1 cellular context compared by ENCODE assay signal in genomic region chr9:33782395-33783152, GRCh38.
TF ChIP-seq lines count a peak whose summit lies in the region.

No MANE protein-coding gene starts in this region.

TF ChIP-seq in K562, 482 proteins besides CTCF, POLR2A, EP300 and RAD21:
- TF ChIP-seq DMBX1 (CRISPR knock-in tag; IDR thresholded peaks at IDR 0.05; ENCODE audit: borderline replicate concordance) (no peak), CXXC5 (CRISPR knock-in tag; IDR thresholded peaks at IDR 0.05) (no peak), PATZ1 (CRISPR knock-in tag; IDR thresholded peaks at IDR 0.05; ENCODE audit: borderline replicate concordance) (no peak), ZZZ3 (IDR thresholded peaks at IDR 0.05) (no peak), ATF3 (IDR thresholded peaks at IDR 0.05) (no peak), ATF3 (CRISPR knock-in tag; conservative IDR thresholded peaks at IDR 0.05) (no peak), RFX1 (IDR thresholded peaks at IDR 0.05) (no peak), HOMEZ (CRISPR knock-in tag; IDR thresholded peaks at IDR 0.05) (no peak), AFF1 (IDR thresholded peaks at IDR 0.05; ENCODE audit: low read depth in 1 of 2, partially characterized antibody in 2 of 2) (no peak), ZNF644 (tag; IDR thresholded peaks at IDR 0.05; ENCODE audit: low read depth) (no peak), SRSF7 (optimal IDR thresholded peaks at IDR 0.05; ENCODE audit: low read depth, low read length) (no peak), EWSR1 (IDR thresholded peaks at IDR 0.05; ENCODE audit: borderline replicate concordance, low read depth, partially characterized antibody) (no peak), NR2F6 (CRISPR knock-in tag; IDR thresholded peaks at IDR 0.05) (no peak), ZNF274 (IDR thresholded peaks at IDR 0.05; ENCODE audit: borderline replicate concordance, low read depth, low read length) (no peak), GABPA (tag; conservative IDR thresholded peaks at IDR 0.05; ENCODE audit: low read depth) (peak; percentile 44; the same call in 1 of the 2 replicates), ZBTB1 (CRISPR knock-in tag; IDR thresholded peaks at IDR 0.05; ENCODE audit: borderline replicate concordance, low read depth) (no peak), ETV6 (IDR thresholded peaks at IDR 0.05; ENCODE audit: borderline replicate concordance in 1 of 2, low read depth in 2 of 2, low read length in 1 of 2) (no peak), ETV6 (CRISPR knock-in tag; IDR thresholded peaks at IDR 0.05; ENCODE audit: borderline replicate concordance) (no peak), SMARCA4 (IDR thresholded peaks at IDR 0.05) (no peak), NFE2 (IDR thresholded peaks at IDR 0.05; ENCODE audit: low read depth) (no peak), CEBPG (CRISPR knock-in tag; IDR thresholded peaks at IDR 0.05) (no peak), CEBPG (tag; conservative IDR thresholded peaks at IDR 0.05 in 1 of 2, IDR thresholded peaks at IDR 0.05 in 1 of 2) (peak in 1 of 2 experiments; percentile 70; a peak in 2 of 4 replicates), POLR2AphosphoS2 (IDR thresholded peaks at IDR 0.05; ENCODE audit: low read length) (no peak), ZNF79 (CRISPR knock-in tag; IDR thresholded peaks at IDR 0.05; ENCODE audit: low read depth) (no peak), ZNF766 (CRISPR knock-in tag; conservative IDR thresholded peaks at IDR 0.05) (no peak), MEIS2 (IDR thresholded peaks at IDR 0.05; ENCODE audit: partially characterized antibody) (peak; percentile 5), ZNF445 (CRISPR knock-in tag; IDR thresholded peaks at IDR 0.05; ENCODE audit: low read depth) (no peak), TGIF2 (CRISPR knock-in tag; IDR thresholded peaks at IDR 0.05) (no peak), PURB (CRISPR knock-in tag; IDR thresholded peaks at IDR 0.05; ENCODE audit: low read depth) (no peak), HDGF (IDR thresholded peaks at IDR 0.05) (no peak), CEBPB (tag; IDR thresholded peaks at IDR 0.05) (peak; percentile 63), ZBTB40 (IDR thresholded peaks at IDR 0.05) (no peak), ZBTB40 (CRISPR knock-in tag; IDR thresholded peaks at IDR 0.05) (no peak), RNF2 (IDR thresholded peaks at IDR 0.05) (no peak)
- TF ChIP-seq, protein P1, sequence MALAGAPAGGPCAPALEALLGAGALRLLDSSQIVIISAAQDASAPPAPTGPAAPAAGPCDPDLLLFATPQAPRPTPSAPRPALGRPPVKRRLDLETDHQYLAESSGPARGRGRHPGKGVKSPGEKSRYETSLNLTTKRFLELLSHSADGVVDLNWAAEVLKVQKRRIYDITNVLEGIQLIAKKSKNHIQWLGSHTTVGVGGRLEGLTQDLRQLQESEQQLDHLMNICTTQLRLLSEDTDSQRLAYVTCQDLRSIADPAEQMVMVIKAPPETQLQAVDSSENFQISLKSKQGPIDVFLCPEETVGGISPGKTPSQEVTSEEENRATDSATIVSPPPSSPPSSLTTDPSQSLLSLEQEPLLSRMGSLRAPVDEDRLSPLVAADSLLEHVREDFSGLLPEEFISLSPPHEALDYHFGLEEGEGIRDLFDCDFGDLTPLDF (CRISPR knock-in tag; IDR thresholded peaks at IDR 0.05) = no peak
- TF ChIP-seq, protein P2, sequence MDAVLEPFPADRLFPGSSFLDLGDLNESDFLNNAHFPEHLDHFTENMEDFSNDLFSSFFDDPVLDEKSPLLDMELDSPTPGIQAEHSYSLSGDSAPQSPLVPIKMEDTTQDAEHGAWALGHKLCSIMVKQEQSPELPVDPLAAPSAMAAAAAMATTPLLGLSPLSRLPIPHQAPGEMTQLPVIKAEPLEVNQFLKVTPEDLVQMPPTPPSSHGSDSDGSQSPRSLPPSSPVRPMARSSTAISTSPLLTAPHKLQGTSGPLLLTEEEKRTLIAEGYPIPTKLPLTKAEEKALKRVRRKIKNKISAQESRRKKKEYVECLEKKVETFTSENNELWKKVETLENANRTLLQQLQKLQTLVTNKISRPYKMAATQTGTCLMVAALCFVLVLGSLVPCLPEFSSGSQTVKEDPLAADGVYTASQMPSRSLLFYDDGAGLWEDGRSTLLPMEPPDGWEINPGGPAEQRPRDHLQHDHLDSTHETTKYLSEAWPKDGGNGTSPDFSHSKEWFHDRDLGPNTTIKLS (IDR thresholded peaks at IDR 0.05; ENCODE audit: borderline replicate concordance, low read depth) = no peak
